In genomic region chr21:36860736-36861594, GRCh38 we compare ENCODE assay signal across 2 cellular contexts.
TF ChIP-seq lines count a peak whose summit lies in the region.

No MANE protein-coding gene starts in this region.

TF ChIP-seq in K562, 482 proteins besides CTCF, POLR2A, EP300 and RAD21 (continued from another document and continues in another):
- TF ChIP-seq SMARCC2 (IDR thresholded peaks at IDR 0.05; ENCODE audit: low read depth) (0 out of 2 replicates have a peak, but pooled peaks have one; percentile 30), FOXP1 (CRISPR knock-in tag; IDR thresholded peaks at IDR 0.05) (no peak), NR2F6 (CRISPR knock-in tag; IDR thresholded peaks at IDR 0.05) (0 out of 2 replicates have a peak, but pooled peaks have one; percentile 29), CBFA2T2 (conservative IDR thresholded peaks at IDR 0.05) (peak; percentile 47), ZNF318 (IDR thresholded peaks at IDR 0.05; ENCODE audit: borderline replicate concordance in 1 of 2, low read depth in 1 of 2) (no peak), HMG20A (CRISPR knock-in tag; conservative IDR thresholded peaks at IDR 0.05) (0 out of 2 replicates have a peak, but pooled peaks have one; percentile 29), NCOR1 (IDR thresholded peaks at IDR 0.05) (peak; percentile 17; the same call in 1 of the 2 replicates), E2F5 (CRISPR knock-in tag; IDR thresholded peaks at IDR 0.05) (no peak), ZBED1 (IDR thresholded peaks at IDR 0.05) (no peak), ZZZ3 (IDR thresholded peaks at IDR 0.05) (no peak), FOXA3 (CRISPR knock-in tag; conservative IDR thresholded peaks at IDR 0.05 in 1 of 2, IDR thresholded peaks at IDR 0.05 in 1 of 2) (0 out of 4 replicates have a peak, but pooled peaks of 1 of the 2 experiments have one; percentile 40), DACH1 (IDR thresholded peaks at IDR 0.05; ENCODE audit: partially characterized antibody) (no peak), KLF6 (CRISPR knock-in tag; IDR thresholded peaks at IDR 0.05; ENCODE audit: borderline replicate concordance) (no peak)

TF ChIP-seq in liver, 16 proteins besides CTCF, POLR2A, EP300 and RAD21 (continued from another document):
- TF ChIP-seq REST (IDR thresholded peaks at IDR 0.05) (no peak), FOXA1 (IDR thresholded peaks at IDR 0.05) (peak; percentile 84)
